9 cellular contexts compared by ENCODE assay signal in the genomic region with DNA sequence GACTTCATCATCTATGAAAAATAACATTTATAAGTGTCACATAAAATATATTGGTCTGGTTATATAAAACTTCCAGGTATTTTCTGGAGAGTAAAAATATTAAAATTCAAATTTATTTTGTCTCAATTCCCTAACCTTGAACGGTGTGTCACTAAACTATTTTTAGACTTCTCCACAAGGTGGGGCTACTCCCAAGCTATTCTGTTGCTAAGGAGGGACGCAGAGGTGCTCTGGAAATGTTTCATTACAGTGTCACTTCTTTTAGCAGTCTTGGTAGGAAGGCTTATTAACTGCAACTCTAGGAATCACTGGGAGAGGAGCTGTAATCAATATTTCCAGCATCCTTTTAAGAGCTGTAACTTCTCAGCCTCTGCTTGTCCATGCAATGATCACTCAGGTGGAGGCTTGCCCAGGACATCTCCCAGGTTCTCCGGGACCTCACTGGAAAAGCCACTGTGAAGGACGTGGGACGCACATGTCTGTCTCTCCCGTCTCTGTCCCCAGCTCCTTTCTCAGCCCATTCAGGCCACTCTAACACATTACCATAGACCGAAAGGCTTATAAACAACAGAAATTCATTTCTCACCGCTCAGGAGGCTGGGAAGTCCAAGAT. TPM values are rescaled to one million over a fixed set of nuclear protein-coding genes. Genes with fewer than 3 reads are reported as not detected.
DNase-seq lines count a peak whose midpoint lies in the region; ATAC-seq and TF ChIP-seq lines count a peak whose summit lies in the region.
"Had no signal": no experiment of that assay in that cellular context is flagged by ENCODE, and none has a peak within 500 bp of the region (broad histone marks: within the 10 kb centered on the region; RNA-seq: fewer than 3 reads in every experiment).

No MANE protein-coding gene starts in this region.

- no peaks in the 10 kb centered on the region for H3K36me3 Mint-ChIP-seq in activated T-cell treated with anti-CD3 and anti-CD28 coated beads, Interleukin-2, amount 50 U/mL, for 72 hours (ENCODE audit: insufficient read depth in 2 of 2)

- H3K4me1 Mint-ChIP-seq in activated T-cell treated with anti-CD3 and anti-CD28 coated beads, Interleukin-2, amount 50 U/mL, for 72 hours (ENCODE audit: low read depth), result no peaks in the 10 kb centered on the region

- ATAC-seq in heart left ventricle, result peak; percentile 31 to 85 (median 60)
- no peak for ATAC-seq in HG02840 (IDR thresholded peaks at IDR 0.05; ENCODE audit: low FRiP score, unreplicated experiment)
- ATAC-seq in activated T-cell treated with anti-CD3 and anti-CD28 coated beads, Interleukin-2, amount 50 U/mL, for 72 hours (replicated peaks in 1 of 2), result no peak

- H3K4me1 ChIP-seq in KMS-11 (ENCODE audit: low read depth, poor library complexity, severe bottlenecking) (no peaks in the 10 kb centered on the region), SJCRH30 (peaks cover 5% of the 10 kb centered on the region; the same call in 1 of the 2 replicates), heart left ventricle (peaks cover 0 to 6% (median 0%) of the 10 kb centered on the region in 12 donors)
- H3K4me1 ChIP-seq: gastrocnemius medialis had no signal

- 58 to 64% (median 61%) methylated on average over 8 of the region's 8 CpGs for WGBS in heart left ventricle, 4 donors

- H3K4me2 ChIP-seq in KMS-11, result no peak overlapping the region

- intact Hi-C loops in heart left ventricle (cut with DNase I), result no loop called here

- H4K20me1 ChIP-seq in KMS-11 (ENCODE audit: insufficient read depth), result no peaks in the 10 kb centered on the region

- H3K9ac ChIP-seq in KMS-11, result no peak overlapping the region

- H3K79me2 ChIP-seq in KMS-11 (ENCODE audit: insufficient read depth, low read depth), result no peaks in the 10 kb centered on the region

- no peaks in the 10 kb centered on the region for H3K9me3 ChIP-seq in SJCRH30 (replicated peaks)
- H3K9me3 ChIP-seq in heart left ventricle, result no peaks in the 10 kb centered on the region
- H3K9me3 ChIP-seq: gastrocnemius medialis had no signal

- in situ Hi-C loops in Caki2 (cut with HindIII; ENCODE audit: low pct_unique_long_range_greater_than_20kb, low sequenced_read_pairs), result loop anchor here (25.0 kb wide), 1 partner anchor 310 kb away; no protein-coding TSS in a partner anchor

- no peak for TF ChIP-seq POLR2A in heart left ventricle (IDR thresholded peaks at IDR 0.05)

- H3K4me3 ChIP-seq in KMS-11 (IDR thresholded peaks at IDR 0.05; ENCODE audit: insufficient read depth, low read depth, low read length) (no peak overlapping the region), SJCRH30 (no peak overlapping the region), heart left ventricle (no peak overlapping the region)
- H3K4me3 ChIP-seq: gastrocnemius medialis had no signal

- H3K36me3 ChIP-seq in KMS-11 (ENCODE audit: insufficient read depth) (no peaks in the 10 kb centered on the region), SJCRH30 (no peaks in the 10 kb centered on the region), heart left ventricle (no peaks in the 10 kb centered on the region)
- H3K36me3 ChIP-seq: gastrocnemius medialis had no signal

- peaks cover 7% of the 10 kb centered on the region for H3K27me3 Mint-ChIP-seq in activated T-cell treated with anti-CD3 and anti-CD28 coated beads, Interleukin-2, amount 50 U/mL, for 72 hours (ENCODE audit: low read depth)

- H3K27ac Mint-ChIP-seq in activated T-cell treated with anti-CD3 and anti-CD28 coated beads, Interleukin-2, amount 50 U/mL, for 72 hours, result no peak overlapping the region

- H3K27me3 ChIP-seq in KMS-11 (ENCODE audit: insufficient read depth, low read depth) (no peaks in the 10 kb centered on the region), SJCRH30 (no peaks in the 10 kb centered on the region), heart left ventricle (peaks cover 0 to 3% (median 0%) of the 10 kb centered on the region in 9 donors)
- H3K27me3 ChIP-seq: gastrocnemius medialis had no signal

- peak; percentile 45 for DNase-seq in Caki2 (ENCODE audit: low read depth)
- DNase-seq in SJCRH30, result peak; percentile 26 to 70
- no peak for DNase-seq in heart left ventricle
- no peak for DNase-seq in stimulated activated CD4-positive, alpha-beta T cell treated with anti-CD3 and anti-CD28 coated beads, Interleukin-1b, Interleukin-23, amount 100 ng/mL, for 48 hours
- DNase-seq in foreskin melanocyte, result no peak
- DNase-seq in activated T-cell treated with anti-CD3 and anti-CD28 coated beads, Interleukin-2, amount 50 U/mL, for 72 hours, result no peak
- DNase-seq: gastrocnemius medialis had no signal

- H3K27ac ChIP-seq in KMS-11 (no peak overlapping the region), SJCRH30 (no peak overlapping the region), heart left ventricle (no peak overlapping the region)
- H3K27ac ChIP-seq: gastrocnemius medialis had no signal

- TF ChIP-seq CTCF in KMS-11 (conservative IDR thresholded peaks at IDR 0.05; ENCODE audit: low read depth, low read length), result peak; percentile 61
- TF ChIP-seq CTCF in heart left ventricle (IDR thresholded peaks at IDR 0.05), result peak in 8 of 12 donors; percentile 12 to 43 (median 16)

- no peak overlapping the region for H2AFZ ChIP-seq in KMS-11 (ENCODE audit: low read depth)

- no peak overlapping the region for H3K4me3 Mint-ChIP-seq in activated T-cell treated with anti-CD3 and anti-CD28 coated beads, Interleukin-2, amount 50 U/mL, for 72 hours

- H3K9me3 Mint-ChIP-seq in activated T-cell treated with anti-CD3 and anti-CD28 coated beads, Interleukin-2, amount 50 U/mL, for 72 hours, result no peaks in the 10 kb centered on the region

RNA-seq across cellular contexts. Expression of gene DNAH5, which starts 32.5 kb away (rescaled TPM):
- total RNA-seq in Caki2 (2014; rRNA removed; shearing (Covaris generic); ENCODE audit: low replicate concordance), result 1.8 and 4.6 TPM in 2 replicates
- 0.16 and 0.30 TPM in 2 replicates for total RNA-seq in SJCRH30 (2014; rRNA removed; shearing (Covaris generic))
- under 1 TPM; 0.04 to 0.46 (median 0.17) TPM for total RNA-seq in heart left ventricle
- under 1 TPM; 0.03 to 0.11 TPM for polyA plus RNA-seq in heart left ventricle
- not detected for total RNA-seq in activated T-cell treated with anti-CD3 and anti-CD28 coated beads, Interleukin-2, amount 50 U/mL, for 72 hours

Comparison
In these comparisons a context has a peak if more than half of its experiments do, and no peak if none do; other contexts are left out.
1. DNase-seq: peak in Caki2 (single experiment) and SJCRH30 (2 of 2); none in heart left ventricle (0 of 5), stimulated activated CD4-positive, alpha-beta T cell treated with anti-CD3 and anti-CD28 coated beads, Interleukin-1b, Interleukin-23, amount 100 ng/mL, for 48 hours (single experiment), foreskin melanocyte (single experiment) and activated T-cell treated with anti-CD3 and anti-CD28 coated beads, Interleukin-2, amount 50 U/mL, for 72 hours (0 of 2).
2. ATAC-seq: peak in heart left ventricle (4 of 4); none in HG02840 (single experiment) and activated T-cell treated with anti-CD3 and anti-CD28 coated beads, Interleukin-2, amount 50 U/mL, for 72 hours (0 of 2).